In genomic region chr3:53822331-53822741, GRCh38 we compare ENCODE assay signal across 13 cellular contexts.
"Had no signal": no experiment of that assay in that cellular context is flagged by ENCODE, and none has a peak within 500 bp of the region (broad histone marks: within the 10 kb centered on the region; RNA-seq: fewer than 3 reads in every experiment).

No MANE protein-coding gene starts in this region.

- H3K4me3 ChIP-seq: left lung, right lobe of liver, transverse colon had no signal

- H3K4me1 ChIP-seq: left lung had no signal

- ATAC-seq: activated CD8-positive, alpha-beta memory T cell treated with anti-CD3 and anti-CD28 coated beads, Interleukin-2, amount 10 ng/mL, durations not matched to agents 7 days and 5 days; natural killer cell; right lobe of liver; stimulated activated effector memory CD8-positive, alpha-beta T cell treated with anti-CD3 and anti-CD28 coated beads, Interleukin-12 subunit alpha, Interleukin-12 subunit beta, amount 100 ng/mL, for 72 hours; T-helper 17 cell had no signal

- H3K9me3 ChIP-seq: left lung, right lobe of liver, transverse colon had no signal

- H3K27me3 ChIP-seq: left lung, right lobe of liver, transverse colon had no signal

- H3K27ac ChIP-seq: epithelial cell of prostate, left lung, right lobe of liver, transverse colon, WERI-Rb-1 had no signal

- H3K36me3 ChIP-seq: WERI-Rb-1 had no signal

- DNase-seq: activated CD4-positive, alpha-beta T cell treated with anti-CD3 and anti-CD28 coated beads, Interleukin-2, amount 50 U/mL, for 48 hours; activated CD8-positive, alpha-beta memory T cell treated with anti-CD3 and anti-CD28 coated beads, Interleukin-2, amount 10 ng/mL, durations not matched to agents 7 days and 5 days; activated T-cell treated with anti-CD3 and anti-CD28 coated beads, Interleukin-2, amount 50 U/mL, for 1 hour; effector memory CD4-positive, alpha-beta T cell; left lung; natural killer cell; SIG-M5; T-helper 17 cell; transverse colon; WERI-Rb-1 had no signal
